In genomic region chr2:78602862-78603261, GRCh38 we compare ENCODE assay signal across 34 cellular contexts.
DNase-seq lines count a peak whose midpoint lies in the region; ATAC-seq, FAIRE-seq and TF ChIP-seq lines count a peak whose summit lies in the region.
"Had no signal": no experiment of that assay in that cellular context is flagged by ENCODE, and none has a peak within 500 bp of the region (broad histone marks: within the 10 kb centered on the region; RNA-seq: fewer than 3 reads in every experiment).

No MANE protein-coding gene starts in this region.

- H3K27ac ChIP-seq in HepG2 (ENCODE audit: extremely low read length, insufficient read depth, low read length) = no peak overlapping the region
- no peak overlapping the region for H3K27ac ChIP-seq in right lobe of liver
- H3K27ac ChIP-seq in A549 = no peak overlapping the region
- H3K27ac ChIP-seq in IMR-90 (ENCODE audit: insufficient read depth, low read length) = no peak overlapping the region
- no peak overlapping the region for H3K27ac ChIP-seq in K562 (ENCODE audit: extremely low read depth, low read depth, low read length)
- H3K27ac ChIP-seq: 22Rv1; BLaER1; BLaER1 treated with 17β-estradiol and CSF1 and Interleukin-3, amounts not matched to agents 10 nM and 100 nM; C4-2B had no signal

- WGBS in HepG2 (ENCODE audit: low lambda C conversion rate) = 51% methylated on average over 4 of the region's 4 CpGs
- WGBS in right lobe of liver (ENCODE audit: insufficient coverage, low coverage, low lambda C conversion rate, missing lambda C conversion rate) = 70% methylated on average over 4 of the region's 4 CpGs
- 50% methylated on average over 4 of the region's 4 CpGs for WGBS in A549 (ENCODE audit: missing lambda C conversion rate)
- WGBS in IMR-90 (ENCODE audit: extremely low coverage in 2 of 2, insufficient read length in 1 of 2), 2 experiments = no CpG with 5 or more reads among the region's 4 CpGs
- 23% methylated on average over 4 of the region's 4 CpGs for WGBS in K562 (ENCODE audit: insufficient coverage, low coverage, missing lambda C conversion rate)

- H3K79me2 ChIP-seq in HepG2 (ENCODE audit: insufficient read depth, low read length) = no peaks in the 10 kb centered on the region
- no peaks in the 10 kb centered on the region for H3K79me2 ChIP-seq in K562 (ENCODE audit: control insufficient read depth, insufficient read depth, low read length)

- no peak overlapping the region for H3K9ac ChIP-seq in HepG2 (ENCODE audit: insufficient read depth, low read depth, low read length)
- H3K9ac ChIP-seq in IMR-90 (ENCODE audit: low read depth, low read length) = no peak overlapping the region
- H3K9ac ChIP-seq in K562 (ENCODE audit: insufficient read depth in 1 of 2, low read depth in 2 of 2, low read length in 2 of 2) = no peak overlapping the region
- H3K9ac ChIP-seq: BLaER1; BLaER1 treated with 17β-estradiol and CSF1 and Interleukin-3, amounts not matched to agents 10 nM and 100 nM had no signal

- H3K4me3 ChIP-seq in HepG2 (replicated peaks in 1 of 3; ENCODE audit: insufficient read depth in 1 of 3, low read depth in 2 of 3, low read length in 3 of 3) (no peak overlapping the region), right lobe of liver (no peak overlapping the region), A549 (no peak overlapping the region), IMR-90 (ENCODE audit: insufficient read depth, low read depth, low read length) (no peak overlapping the region), K562 (no peak overlapping the region)
- H3K4me3 ChIP-seq: BLaER1; BLaER1 treated with 17β-estradiol and CSF1 and Interleukin-3, amounts not matched to agents 10 nM and 100 nM had no signal

- no peaks in the 10 kb centered on the region for H3K79me1 ChIP-seq in IMR-90 (ENCODE audit: low read depth in 1 of 2, low read length in 2 of 2)

- H2BK5ac ChIP-seq in IMR-90 (ENCODE audit: low read depth, low read length, poor library complexity, severe bottlenecking) = no peak overlapping the region

- H3K36me3 ChIP-seq in HepG2 (replicated peaks in 1 of 2; ENCODE audit: control insufficient read depth in 1 of 2, insufficient read depth in 2 of 2, low read length in 2 of 2) = no peaks in the 10 kb centered on the region
- H3K36me3 ChIP-seq in right lobe of liver = no peaks in the 10 kb centered on the region
- H3K36me3 ChIP-seq in IMR-90 (ENCODE audit: control insufficient read depth, insufficient read depth, low read length) = no peaks in the 10 kb centered on the region
- H3K36me3 ChIP-seq in K562 (ENCODE audit: control insufficient read depth, insufficient read depth, low read length) = no peaks in the 10 kb centered on the region
- H3K36me3 ChIP-seq: BE2C; BLaER1; BLaER1 treated with 17β-estradiol and CSF1 and Interleukin-3, amounts not matched to agents 10 nM and 100 nM had no signal

- H4K5ac ChIP-seq in IMR-90 (ENCODE audit: low read depth, low read length) = no peak overlapping the region

- no peak for TF ChIP-seq POLR2A in HepG2 (IDR thresholded peaks at IDR 0.05; ENCODE audit: insufficient read depth in 1 of 2, low read depth in 2 of 2, low read length in 2 of 2)
- no peak for TF ChIP-seq POLR2A in right lobe of liver (IDR thresholded peaks at IDR 0.05)
- no peak for TF ChIP-seq POLR2A in A549 (IDR thresholded peaks at IDR 0.05; ENCODE audit: low read length)
- no peak for TF ChIP-seq POLR2A in IMR-90 (IDR thresholded peaks at IDR 0.05; ENCODE audit: low read depth, low read length)
- no peak for TF ChIP-seq POLR2A in K562 (conservative IDR thresholded peaks at IDR 0.05)

- H2BK120ac ChIP-seq in IMR-90 (ENCODE audit: low read depth, low read length) = no peak overlapping the region

- H3K23ac ChIP-seq in IMR-90 (ENCODE audit: low read depth, low read length) = no peak overlapping the region

- POLR2A ChIA-PET in HepG2 (lab: Yijun Ruan, JAX) = no interaction called here
- POLR2A ChIA-PET in A549 (lab: Yijun Ruan, JAX) = no interaction called here
- POLR2A ChIA-PET in IMR-90 (lab: Charles Lee; ENCODE audit: unreplicated experiment) = no interaction called here
- POLR2A ChIA-PET in K562 (lab: Yijun Ruan, JAX) = no interaction called here

- H2BK15ac ChIP-seq in IMR-90 (ENCODE audit: low read depth, low read length) = no peak overlapping the region

- H3K9me1 ChIP-seq in IMR-90 (ENCODE audit: insufficient read depth, low read length) (no peaks in the 10 kb centered on the region), K562 (ENCODE audit: control insufficient read depth, insufficient read depth, low read length) (no peaks in the 10 kb centered on the region)

- H4K20me1 ChIP-seq in HepG2 (ENCODE audit: insufficient read depth, low read length) = no peaks in the 10 kb centered on the region
- H4K20me1 ChIP-seq in IMR-90 (ENCODE audit: insufficient read depth, low read length) = no peaks in the 10 kb centered on the region
- no peaks in the 10 kb centered on the region for H4K20me1 ChIP-seq in K562 (replicated peaks; ENCODE audit: control insufficient read depth, insufficient read depth, low read length)
- H4K20me1 ChIP-seq: BLaER1; BLaER1 treated with 17β-estradiol and CSF1 and Interleukin-3, amounts not matched to agents 10 nM and 100 nM had no signal

- no peak for TF ChIP-seq EP300 in HepG2 (IDR thresholded peaks at IDR 0.05; ENCODE audit: low read depth in 2 of 2, low read length in 2 of 2)
- no peak for TF ChIP-seq EP300 in HepG2 (CRISPR knock-in tag; IDR thresholded peaks at IDR 0.05; ENCODE audit: borderline replicate concordance)
- TF ChIP-seq EP300 in A549 (IDR thresholded peaks at IDR 0.05) = no peak
- no peak for TF ChIP-seq EP300 in K562 (IDR thresholded peaks at IDR 0.05; ENCODE audit: low read length)

- intact Hi-C loops in HepG2 (cut with micrococcal nuclease; ENCODE audit: unreplicated experiment) (no loop called here), right lobe of liver (cut with DNase I) (no loop called here), IMR-90 (cut with micrococcal nuclease) (no loop called here), K562 (cut with micrococcal nuclease) (no loop called here)

- in situ Hi-C loops in HepG2 (cut with HindIII; ENCODE audit: extremely low pct_ligation_motif_present, low pct_unique_long_range_greater_than_20kb) = no loop called here
- in situ Hi-C loops in IMR-90 (cut with MboI; ENCODE audit: low sequenced_read_pairs) = no loop called here
- in situ Hi-C loops in K562 (cut with MboI) = no loop called here

- BruUV-seq in HepG2 (replicated peaks; lab: Mats Ljungman, UMichigan) = no TSS peak
- no TSS peak for BruUV-seq in IMR-90 (replicated peaks; lab: Mats Ljungman, UMichigan)
- no TSS peak for BruUV-seq in K562 (replicated peaks; lab: Mats Ljungman, UMichigan)

- H3K4me1 ChIP-seq in HepG2 (ENCODE audit: insufficient read depth, low read length) (no peaks in the 10 kb centered on the region), right lobe of liver (no peaks in the 10 kb centered on the region), A549 (no peaks in the 10 kb centered on the region), IMR-90 (ENCODE audit: control insufficient read depth, insufficient read depth, low read length) (no peaks in the 10 kb centered on the region), K562 (replicated peaks in 1 of 2; ENCODE audit: control insufficient read depth in 2 of 2, insufficient read depth in 2 of 2, low read length in 2 of 2) (no peaks in the 10 kb centered on the region)
- H3K4me1 ChIP-seq: BE2C; BLaER1; BLaER1 treated with 17β-estradiol and CSF1 and Interleukin-3, amounts not matched to agents 10 nM and 100 nM; Caco-2 had no signal

- H3K18ac ChIP-seq in IMR-90 (ENCODE audit: low read depth, low read length) = no peak overlapping the region

- no peaks in the 10 kb centered on the region for H3K27me3 ChIP-seq in HepG2 (ENCODE audit: control insufficient read depth in 1 of 2, insufficient read depth in 2 of 2, low read length in 2 of 2)
- H3K27me3 ChIP-seq in right lobe of liver = no peaks in the 10 kb centered on the region
- H3K27me3 ChIP-seq in IMR-90 (ENCODE audit: control insufficient read depth, insufficient read depth, low read length) = no peaks in the 10 kb centered on the region
- no peaks in the 10 kb centered on the region for H3K27me3 ChIP-seq in K562 (ENCODE audit: control insufficient read depth in 2 of 2, insufficient read depth in 2 of 2, low read length in 2 of 2)
- H3K27me3 ChIP-seq: BE2C; BLaER1; BLaER1 treated with 17β-estradiol and CSF1 and Interleukin-3, amounts not matched to agents 10 nM and 100 nM had no signal

- TF ChIP-seq RAD21 in HepG2 (CRISPR knock-in tag; IDR thresholded peaks at IDR 0.05) = no peak
- TF ChIP-seq RAD21 in A549 (conservative IDR thresholded peaks at IDR 0.05 in 1 of 2, IDR thresholded peaks at IDR 0.05 in 1 of 2) = no peak
- no peak for TF ChIP-seq RAD21 in IMR-90 (IDR thresholded peaks at IDR 0.05; ENCODE audit: low read length)
- no peak for TF ChIP-seq RAD21 in K562 (CRISPR knock-in tag; conservative IDR thresholded peaks at IDR 0.05 in 1 of 2, IDR thresholded peaks at IDR 0.05 in 1 of 2)

- no peak overlapping the region for H2BK20ac ChIP-seq in IMR-90 (ENCODE audit: low read depth, low read length)

- no peak overlapping the region for H3K14ac ChIP-seq in IMR-90 (replicated peaks; ENCODE audit: low read depth, low read length)

- ATAC-seq in HepG2 (no peak), right lobe of liver (no peak), A549 (no peak), IMR-90 (ENCODE audit: low read depth) (no peak), K562 (no peak), GM21515 (IDR thresholded peaks at IDR 0.05; ENCODE audit: unreplicated experiment) (no peak)
- ATAC-seq: CD8-positive, alpha-beta T cell had no signal

- H3K56ac ChIP-seq in IMR-90 (ENCODE audit: extremely low read depth, insufficient read depth, low read length) = no peak overlapping the region

- no peak for TF ChIP-seq CTCF in HepG2 (CRISPR knock-in tag; IDR thresholded peaks at IDR 0.05)
- TF ChIP-seq CTCF in right lobe of liver (IDR thresholded peaks at IDR 0.05) = no peak
- no peak for TF ChIP-seq CTCF in A549 (IDR thresholded peaks at IDR 0.05)
- TF ChIP-seq CTCF in IMR-90 (conservative IDR thresholded peaks at IDR 0.05; ENCODE audit: low read depth, low read length) = no peak
- no peak for TF ChIP-seq CTCF in K562 (IDR thresholded peaks at IDR 0.05 in 2 of 3, conservative IDR thresholded peaks at IDR 0.05 in 1 of 3; ENCODE audit: insufficient read depth in 2 of 3, low read depth in 1 of 3, low read length in 3 of 3)

- H3K4ac ChIP-seq in IMR-90 (ENCODE audit: low read depth, low read length) = no peak overlapping the region

- H2AK9ac ChIP-seq in IMR-90 (replicated peaks; ENCODE audit: low read depth, low read length, poor library complexity) = no peak overlapping the region

- H4K8ac ChIP-seq in IMR-90 (ENCODE audit: low read depth in 2 of 2, low read length in 2 of 2) = no peak overlapping the region

- no peak overlapping the region for H4K91ac ChIP-seq in IMR-90 (ENCODE audit: insufficient read depth, low read depth, low read length)

- no peak overlapping the region for H3K4me2 ChIP-seq in HepG2 (ENCODE audit: low read depth, low read length)
- no peak overlapping the region for H3K4me2 ChIP-seq in A549
- no peak overlapping the region for H3K4me2 ChIP-seq in IMR-90 (ENCODE audit: low read depth, low read length)
- no peak overlapping the region for H3K4me2 ChIP-seq in K562 (ENCODE audit: insufficient read depth, low read length)
- H3K4me2 ChIP-seq: BLaER1; BLaER1 treated with 17β-estradiol and CSF1 and Interleukin-3, amounts not matched to agents 10 nM and 100 nM had no signal

- dilution Hi-C loops in IMR-90 (cut with HindIII; ENCODE audit: low sequenced_read_pairs, unreplicated experiment) = no loop called here

- FAIRE-seq in HepG2 (lab: Jason Lieb, UNC) (no peak), A549 (lab: Jason Lieb, UNC) (no peak), K562 (lab: Jason Lieb, UNC) (no peak)
- FAIRE-seq: A204.1, D721Med had no signal

- no peak overlapping the region for H2AK5ac ChIP-seq in IMR-90 (ENCODE audit: low read depth, low read length)

- CTCF ChIA-PET in HepG2 (lab: Yijun Ruan, JAX; ENCODE audit: low intra/inter-chr PET ratio, low total read pairs) = no interaction called here
- CTCF ChIA-PET in A549 (lab: Yijun Ruan, JAX) = interaction anchor here (0.6 to 0.8 kb wide), 2 partner anchors 15 to 687 kb away, joined by 3 to 4 read pairs; no protein-coding TSS in a partner anchor
- CTCF ChIA-PET in IMR-90 (lab: Yijun Ruan, JAX) = interaction anchor here (0.6 kb wide), 1 partner anchor 236 kb away, joined by 6 read pairs; no protein-coding TSS in a partner anchor
- CTCF ChIA-PET in K562 (lab: Yijun Ruan, JAX; ENCODE audit: low intra/inter-chr PET ratio) = no interaction called here

- H2AFZ ChIP-seq in HepG2 (ENCODE audit: low read length) (no peak overlapping the region), IMR-90 (replicated peaks; ENCODE audit: low read length, poor library complexity) (no peak overlapping the region), K562 (ENCODE audit: low read depth, low read length) (no peak overlapping the region)

- DNase-seq in HepG2 (ENCODE audit: low spot score) (no peak), right lobe of liver (no peak), A549 (ENCODE audit: low read depth in 1 of 2, low spot score in 1 of 2) (no peak), IMR-90 (no peak), K562 (ENCODE audit: extremely low read depth in 1 of 4, low spot score in 3 of 4) (no peak), NCI-H1092 (lab: John Stamatoyannopoulos, UW) (no peak)
- DNase-seq in stimulated activated naive CD4-positive, alpha-beta T cell treated with Interleukin-2 at 50 U/mL for 16 hours (lab: John Stamatoyannopoulos, UW) = no peak
- DNase-seq: 8988T; ACHN; AML-193; BE2C; C1 segment of cervical spinal cord; Caco-2; Calu3; CD4-positive, alpha-beta memory T cell; CD4-positive, alpha-beta T cell; CD4-positive, CD25-positive, alpha-beta regulatory T cell; CD8-positive, alpha-beta memory T cell; CD8-positive, alpha-beta T cell; COR-L47; DMS 273 treated with DMSO at 0.1 percent for 48 hours; DMS153; DMS53; DMS79; DMS79 treated with DMSO at 0.1 percent for 48 hours; DND-41; EL had no signal

- H3K9me3 ChIP-seq in HepG2 (ENCODE audit: low read length) = no peaks in the 10 kb centered on the region
- H3K9me3 ChIP-seq in right lobe of liver = no peaks in the 10 kb centered on the region
- 0 out of 3 replicates have a peak, but pooled peaks cover 2% of the 10 kb centered on the region for H3K9me3 ChIP-seq in A549
- no peaks in the 10 kb centered on the region for H3K9me3 ChIP-seq in IMR-90 (ENCODE audit: control insufficient read depth, insufficient read depth, low read length)
- no peaks in the 10 kb centered on the region for H3K9me3 ChIP-seq in K562 (replicated peaks; ENCODE audit: control insufficient read depth, insufficient read depth, low read depth, low read length)
- H3K9me3 ChIP-seq: BE2C; BLaER1; BLaER1 treated with 17β-estradiol and CSF1 and Interleukin-3, amounts not matched to agents 10 nM and 100 nM; Caco-2 had no signal

Comparison
In these comparisons a context has a peak if more than half of its experiments do, and no peak if none do; other contexts are left out.
1. CTCF ChIA-PET loops: an anchor here in A549 (0.6 to 0.8 kb wide) and IMR-90 (0.6 kb wide); none called in HepG2 and K562.
2. Of the 241 proteins assayed by ChIP-seq in both HepG2 and K562: peak only in HepG2: MAFF and MAFK; only in K562: none; in both: none; in neither: 238; mixed calls (peak in some experiments, not most) for 1.